Comparison of ENCODE assay signal across 8 cellular contexts in genomic region chr2:61177727-61178549, GRCh38. TPM values are rescaled to one million over a fixed set of nuclear protein-coding genes. Genes with fewer than 3 reads are reported as not detected.
A peak's percentile ranks its signal among the peaks of the same experiment; 100 is the strongest.
DNase-seq lines count a peak whose midpoint lies in the region; ATAC-seq and TF ChIP-seq lines count a peak whose summit lies in the region.

No MANE protein-coding gene starts in this region.

- H3K4me1 Mint-ChIP-seq in T-helper 17 cell (peaks cover 52% of the 10 kb centered on the region), MCF 10A (ENCODE audit: insufficient read depth, unreplicated experiment) (peaks cover 45% of the 10 kb centered on the region)

- no peaks in the 10 kb centered on the region for H3K9me3 Mint-ChIP-seq in MCF 10A (ENCODE audit: unreplicated experiment)

- peak; percentile 35 to 40 for DNase-seq in NOMO-1 (lab: John Stamatoyannopoulos, UW; ENCODE audit: unreplicated experiment in 2 of 2)
- no peak for DNase-seq in NOMO-1 treated with dmso at 0.1 percent for 144 hours (lab: John Stamatoyannopoulos, UW; ENCODE audit: unreplicated experiment)
- DNase-seq in T-helper 17 cell, result peak; percentile 20 to 28 (median 27)
- peak; percentile 29 for DNase-seq in MCF 10A (ENCODE audit: unreplicated experiment)
- peak; percentile 29 for DNase-seq in kidney glomerular epithelial cell (lab: John Stamatoyannopoulos, UW)
- DNase-seq in stimulated activated CD4-positive, alpha-beta T cell treated with anti-CD3 and anti-CD28 coated beads, Interleukin-2, amount 100 ng/mL, for 48 hours, result peak; percentile 22 to 32
- DNase-seq in HPDE6-E6E7 (ENCODE audit: extremely low spot score), result no peak

- POLR2A ChIA-PET in MCF 10A (lab: Yijun Ruan, JAX), result interaction anchor here (0.6 to 5.7 kb wide), 21 partner anchors 11 to 709 kb away, joined by 3 to 56 read pairs (median 5); partner anchors contain the start of genes PEX13, PUS10 and XPO1

- TSS peak; percentile 33 for BruUV-seq in MCF 10A (replicated peaks; lab: Mats Ljungman, UMichigan)

- H3K4me3 Mint-ChIP-seq in T-helper 17 cell (peak overlapping the region; percentile 90), MCF 10A (ENCODE audit: unreplicated experiment) (peak overlapping the region; percentile 81)

- peak overlapping the region; percentile 94 for H3K27ac Mint-ChIP-seq in T-helper 17 cell
- peak overlapping the region; percentile 91 for H3K27ac Mint-ChIP-seq in MCF 10A (ENCODE audit: low read depth, unreplicated experiment)

- intact Hi-C loops in MCF 10A (cut with micrococcal nuclease), result no loop called here

- ATAC-seq in HG03108 (IDR thresholded peaks at IDR 0.05; ENCODE audit: unreplicated experiment) (peak; percentile 6), T-helper 17 cell (peak; percentile 29)

- no peaks in the 10 kb centered on the region for H3K9me3 ChIP-seq in T-helper 17 cell (ENCODE audit: control insufficient read depth, low read length, poor library complexity, severe bottlenecking)

- TF ChIP-seq CTCF in MCF 10A (IDR thresholded peaks at IDR 0.05; ENCODE audit: unreplicated experiment), result no peak

- CTCF ChIA-PET in MCF 10A (lab: Yijun Ruan, JAX), result interaction anchor here (0.5 to 1.3 kb wide), 7 partner anchors 42 to 728 kb away, joined by 3 to 7 read pairs (median 3); partner anchors contain the start of genes COMMD1, PEX13 and PUS10

- H3K36me3 Mint-ChIP-seq in T-helper 17 cell (ENCODE audit: low read depth) (peaks cover 2% of the 10 kb centered on the region), MCF 10A (ENCODE audit: insufficient read depth, unreplicated experiment) (peaks cover 46% of the 10 kb centered on the region)

- no peaks in the 10 kb centered on the region for H3K27me3 Mint-ChIP-seq in T-helper 17 cell
- H3K27me3 Mint-ChIP-seq in MCF 10A (ENCODE audit: insufficient read depth, unreplicated experiment), result no peaks in the 10 kb centered on the region

RNA-seq across cellular contexts. Expression of gene C2orf74, which starts 15.9 kb away (rescaled TPM):
- total RNA-seq in T-helper 17 cell (1 to 10 TPM; 3.9 to 4.9 TPM), MCF 10A (2022) (24.8 and 29.7 TPM in 2 replicates)

Comparison
In these comparisons a context has a peak if more than half of its experiments do, and no peak if none do; other contexts are left out.
1. DNase-seq: peak in NOMO-1 (2 of 2), T-helper 17 cell (3 of 3), MCF 10A (single experiment), kidney glomerular epithelial cell (single experiment) and stimulated activated CD4-positive, alpha-beta T cell treated with anti-CD3 and anti-CD28 coated beads, Interleukin-2, amount 100 ng/mL, for 48 hours (2 of 2); none in NOMO-1 treated with dmso at 0.1 percent for 144 hours (single experiment) and HPDE6-E6E7 (single experiment).